Comparison of ENCODE assay signal across 21 cellular contexts in the genomic region with DNA sequence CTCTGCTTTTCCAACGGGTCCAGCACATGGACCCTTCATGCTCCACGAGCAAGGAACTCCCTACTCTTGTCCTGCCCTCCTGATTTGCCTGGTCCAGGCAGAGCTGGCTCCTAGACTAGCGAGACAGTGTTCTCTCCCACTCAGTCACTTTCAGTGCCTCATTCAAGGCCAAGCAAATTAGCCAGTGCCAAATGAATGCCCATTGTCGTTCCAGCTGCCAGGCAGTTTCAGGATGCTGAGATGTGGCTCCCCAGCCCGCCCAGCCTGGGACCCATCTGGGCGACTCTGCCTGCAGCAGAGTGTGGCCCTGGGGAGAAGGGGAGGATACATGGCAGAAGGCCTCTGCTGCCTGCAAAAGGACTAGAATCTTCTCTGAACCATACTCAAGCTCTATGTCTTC. TPM values are rescaled to one million over a fixed set of nuclear protein-coding genes. Genes with fewer than 3 reads are reported as not detected.
A peak's percentile ranks its signal among the peaks of the same experiment; 100 is the strongest.
DNase-seq lines count a peak whose midpoint lies in the region; ATAC-seq and TF ChIP-seq lines count a peak whose summit lies in the region.
"Had no signal": no experiment of that assay in that cellular context is flagged by ENCODE, and none has a peak within 500 bp of the region (broad histone marks: within the 10 kb centered on the region; RNA-seq: fewer than 3 reads in every experiment).

No MANE protein-coding gene starts in this region.

- TF ChIP-seq EP300 in neural cell (conservative IDR thresholded peaks at IDR 0.05; ENCODE audit: poor library complexity, severe bottlenecking), result no peak

- H3K4me2 ChIP-seq in neural cell (ENCODE audit: low read length), result peak overlapping the region; percentile 42

- no peak for TF ChIP-seq RAD21 in neural cell (conservative IDR thresholded peaks at IDR 0.05)

- H3K9me2 ChIP-seq in neural cell (ENCODE audit: insufficient read depth, low read length), result no peaks in the 10 kb centered on the region

- peak overlapping the region; percentile 48 for H3K4me3 ChIP-seq in neural cell (ENCODE audit: low read length)
- H3K4me3 ChIP-seq: suprapubic skin had no signal

- H3K79me2 ChIP-seq in neural cell (replicated peaks; ENCODE audit: insufficient read depth, low read length), result no peaks in the 10 kb centered on the region

- no peak for TF ChIP-seq CTCF in neural cell (IDR thresholded peaks at IDR 0.05; ENCODE audit: poor library complexity, severe bottlenecking)

- H3K9me3 ChIP-seq in neural cell (ENCODE audit: low read length), result no peaks in the 10 kb centered on the region
- H3K9me3 ChIP-seq: suprapubic skin had no signal

- ATAC-seq in HG02840 (IDR thresholded peaks at IDR 0.05; ENCODE audit: low FRiP score, unreplicated experiment), result no peak
- ATAC-seq: activated CD4-positive, alpha-beta T cell treated with anti-CD3 and anti-CD28 coated beads for 36 hours; left lobe of liver; stimulated activated memory B cell treated with anti-CD40 and anti-IgM and Interleukin-4, amounts not matched to agents 10 μg/mL and 1 μg/mL and 100 μg/mL, for 72 hours had no signal

- DNase-seq in globus pallidus (ENCODE audit: low spot score) (peak; percentile 88), retina (no peak), NCI-H1105 treated with DMSO at 0.1 percent for 48 hours (lab: John Stamatoyannopoulos, UW) (no peak)
- DNase-seq: activated CD4-positive, alpha-beta T cell treated with anti-CD3 and anti-CD28 coated beads for 36 hours; activated effector memory CD4-positive, alpha-beta T cell treated with Interleukin-2 at 50 U/mL for 16 hours; activated T-cell treated with anti-CD3 and anti-CD28 coated beads for 4 hours; CD4-positive, alpha-beta memory T cell; mesendoderm; NCI-H1048; NCI-H1694 treated with DMSO at 0.1 percent for 48 hours; NCI-H2171; NCI-H510A treated with DMSO at 0.1 percent for 48 hours; SHP77 had no signal

- no peaks in the 10 kb centered on the region for H3F3A ChIP-seq in neural cell (ENCODE audit: insufficient read depth, low read length, poor library complexity, severe bottlenecking)

- no peaks in the 10 kb centered on the region for H4K20me1 ChIP-seq in neural cell (ENCODE audit: insufficient read depth)

- H3K36me3 ChIP-seq in neural cell (ENCODE audit: insufficient read depth, low read length), result no peaks in the 10 kb centered on the region
- H3K36me3 ChIP-seq: suprapubic skin had no signal

- H3K9ac ChIP-seq in neural cell (ENCODE audit: low read length), result peak overlapping the region; percentile 75

- H3K27me3 ChIP-seq in neural cell (ENCODE audit: insufficient read depth, low read depth, low read length), result no peaks in the 10 kb centered on the region

- peak overlapping the region; percentile 50 for H3K27ac ChIP-seq in angular gyrus (ENCODE audit: low read depth, low read length)
- peak overlapping the region; percentile 97 for H3K27ac ChIP-seq in neural cell (ENCODE audit: low read length)
- H3K27ac ChIP-seq in temporal lobe (ENCODE audit: low read depth, low read length), result peak overlapping the region; percentile 79
- H3K27ac ChIP-seq: suprapubic skin had no signal

- H2AFZ ChIP-seq in neural cell (ENCODE audit: low read depth, low read length), result peak overlapping the region; percentile 54

TF ChIP-seq in neural cell, 6 proteins besides CTCF, POLR2A, EP300 and RAD21:
- TF ChIP-seq EZH2 (IDR thresholded peaks at IDR 0.05; ENCODE audit: borderline replicate concordance, insufficient read depth, low read length, poor library complexity, severe bottlenecking), result no peak
- no peak for TF ChIP-seq POLR2AphosphoS5 (IDR thresholded peaks at IDR 0.05)
- TF ChIP-seq, protein P1, sequence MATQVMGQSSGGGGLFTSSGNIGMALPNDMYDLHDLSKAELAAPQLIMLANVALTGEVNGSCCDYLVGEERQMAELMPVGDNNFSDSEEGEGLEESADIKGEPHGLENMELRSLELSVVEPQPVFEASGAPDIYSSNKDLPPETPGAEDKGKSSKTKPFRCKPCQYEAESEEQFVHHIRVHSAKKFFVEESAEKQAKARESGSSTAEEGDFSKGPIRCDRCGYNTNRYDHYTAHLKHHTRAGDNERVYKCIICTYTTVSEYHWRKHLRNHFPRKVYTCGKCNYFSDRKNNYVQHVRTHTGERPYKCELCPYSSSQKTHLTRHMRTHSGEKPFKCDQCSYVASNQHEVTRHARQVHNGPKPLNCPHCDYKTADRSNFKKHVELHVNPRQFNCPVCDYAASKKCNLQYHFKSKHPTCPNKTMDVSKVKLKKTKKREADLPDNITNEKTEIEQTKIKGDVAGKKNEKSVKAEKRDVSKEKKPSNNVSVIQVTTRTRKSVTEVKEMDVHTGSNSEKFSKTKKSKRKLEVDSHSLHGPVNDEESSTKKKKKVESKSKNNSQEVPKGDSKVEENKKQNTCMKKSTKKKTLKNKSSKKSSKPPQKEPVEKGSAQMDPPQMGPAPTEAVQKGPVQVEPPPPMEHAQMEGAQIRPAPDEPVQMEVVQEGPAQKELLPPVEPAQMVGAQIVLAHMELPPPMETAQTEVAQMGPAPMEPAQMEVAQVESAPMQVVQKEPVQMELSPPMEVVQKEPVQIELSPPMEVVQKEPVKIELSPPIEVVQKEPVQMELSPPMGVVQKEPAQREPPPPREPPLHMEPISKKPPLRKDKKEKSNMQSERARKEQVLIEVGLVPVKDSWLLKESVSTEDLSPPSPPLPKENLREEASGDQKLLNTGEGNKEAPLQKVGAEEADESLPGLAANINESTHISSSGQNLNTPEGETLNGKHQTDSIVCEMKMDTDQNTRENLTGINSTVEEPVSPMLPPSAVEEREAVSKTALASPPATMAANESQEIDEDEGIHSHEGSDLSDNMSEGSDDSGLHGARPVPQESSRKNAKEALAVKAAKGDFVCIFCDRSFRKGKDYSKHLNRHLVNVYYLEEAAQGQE (IDR thresholded peaks at IDR 0.05; ENCODE audit: borderline replicate concordance), result no peak
- TF ChIP-seq TAF1 (IDR thresholded peaks at IDR 0.05; ENCODE audit: low read depth), result no peak
- no peak for TF ChIP-seq MXI1 (conservative IDR thresholded peaks at IDR 0.05; ENCODE audit: poor library complexity, severe bottlenecking)

RNA-seq across cellular contexts. Expression of a gene that starts 33.9 kb away (rescaled TPM):
- polyA plus RNA-seq in neural cell, result 0.72 and 1.0 TPM in 2 replicates
- 0.24 and 1.0 TPM in 2 replicates for polyA minus RNA-seq in neural cell
- 1.2 TPM for total RNA-seq in temporal lobe

RNA-seq across cellular contexts. Expression of a gene that starts 38.7 kb away (rescaled TPM):
- 34.7 and 39.4 TPM in 2 replicates for polyA plus RNA-seq in neural cell
- 30.6 and 34.3 TPM in 2 replicates for polyA minus RNA-seq in neural cell
- 8.9 TPM for total RNA-seq in temporal lobe
- total RNA-seq: T-helper 2 cell treated with Interferon-gamma antibody and Interleukin-4, amounts not matched to agents 100 ng/mL and 5 ng/mL, for 36 hours had no signal
- polyA plus RNA-seq: CD4-positive, alpha-beta memory T cell had no signal
